12 cellular contexts compared by ENCODE assay signal in genomic region chr14:100424504-100425453, GRCh38. TPM values are rescaled to one million over a fixed set of nuclear protein-coding genes. Genes with fewer than 3 reads are reported as not detected.
DNase-seq lines count a peak whose midpoint lies in the region; ATAC-seq and TF ChIP-seq lines count a peak whose summit lies in the region.
"Had no signal": no experiment of that assay in that cellular context is flagged by ENCODE, and none has a peak within 500 bp of the region (broad histone marks: within the 10 kb centered on the region; RNA-seq: fewer than 3 reads in every experiment).

No MANE protein-coding gene starts in this region.

- peaks cover 0 to 1% (median 0%) of the 10 kb centered on the region in 3 donors for H3K27me3 Mint-ChIP-seq in immature natural killer cell (ENCODE audit: low read depth in 3 of 3)

- ATAC-seq in RWPE2 (ENCODE audit: low read depth) = peak; percentile 70

- H3K9me3 ChIP-seq in BLaER1 = no peaks in the 10 kb centered on the region
- H3K9me3 ChIP-seq in RWPE2 (ENCODE audit: severe bottlenecking) = no peaks in the 10 kb centered on the region
- H3K9me3 ChIP-seq: HAP-1 had no signal

- no peaks in the 10 kb centered on the region for H3K9me3 Mint-ChIP-seq in immature natural killer cell

- peaks cover 17% of the 10 kb centered on the region in 2 donors for H3K4me1 Mint-ChIP-seq in immature natural killer cell

- H3K27ac Mint-ChIP-seq in immature natural killer cell = peak overlapping the region in 5 of 6 donors; percentile 3 to 75 (median 40)

- H3K4me3 ChIP-seq in BLaER1 = no peak overlapping the region
- H3K4me3 ChIP-seq in RWPE2 (ENCODE audit: severe bottlenecking) = no peak overlapping the region
- H3K4me3 ChIP-seq: HAP-1 had no signal

- DNase-seq in EH (ENCODE audit: low read depth) (peak; percentile 25), RWPE2 (ENCODE audit: low spot score) (no peak), immature natural killer cell (no peak), NCI-H2196 treated with DMSO at 0.1 percent for 48 hours (lab: John Stamatoyannopoulos, UW; ENCODE audit: unreplicated experiment) (no peak), GOT3 (lab: John Stamatoyannopoulos, UW) (no peak), islet precursor cell (no peak)
- DNase-seq in activated CD4-positive, alpha-beta T cell treated with anti-CD3 and anti-CD28 coated beads for 48 hours = no peak
- DNase-seq: activated gamma-delta T cell treated with Interleukin-2 at 50 U/mL for 16 hours, KG1, substantia nigra had no signal

- no peak overlapping the region for H3K27ac ChIP-seq in BLaER1
- no peak overlapping the region for H3K27ac ChIP-seq in RWPE2 (ENCODE audit: poor library complexity, severe bottlenecking)

- 0 out of 2 replicates have a peak, but pooled peaks cover 8% of the 10 kb centered on the region for H4K20me1 ChIP-seq in BLaER1

- H3K9ac ChIP-seq in BLaER1 = no peak overlapping the region

- H3K36me3 Mint-ChIP-seq in immature natural killer cell = peaks cover 0 to under 1% (median 0%) of the 10 kb centered on the region in 3 donors

- no peaks in the 10 kb centered on the region for H3K36me3 ChIP-seq in BLaER1
- H3K36me3 ChIP-seq in RWPE2 (ENCODE audit: low read depth) = no peaks in the 10 kb centered on the region
- H3K36me3 ChIP-seq: HAP-1 had no signal

- H3K4me3 Mint-ChIP-seq in immature natural killer cell = no peak overlapping the region

- no peak for TF ChIP-seq CTCF in RWPE2 (IDR thresholded peaks at IDR 0.05; ENCODE audit: poor library complexity, severe bottlenecking)

- no peaks in the 10 kb centered on the region for H3K27me3 ChIP-seq in BLaER1
- no peaks in the 10 kb centered on the region for H3K27me3 ChIP-seq in RWPE2 (ENCODE audit: insufficient read depth, poor library complexity, severe bottlenecking)

- peak overlapping the region; percentile 17; the same call in 1 of the 2 replicates for H3K4me2 ChIP-seq in BLaER1

- peaks cover 9% of the 10 kb centered on the region for H3K4me1 ChIP-seq in BLaER1
- peaks cover 9% of the 10 kb centered on the region for H3K4me1 ChIP-seq in RWPE2 (ENCODE audit: insufficient read depth, poor library complexity, severe bottlenecking)
- H3K4me1 ChIP-seq: HAP-1 had no signal

RNA-seq across cellular contexts. Expression of gene WDR25, which starts 48.5 kb away (rescaled TPM):
- 10 to 100 TPM in 2 of 3 donors, 1 to 10 TPM in 1; 8.1 to 13.8 (median 12.1) TPM for polyA plus RNA-seq in immature natural killer cell
